Comparison of ENCODE assay signal across 2 cellular contexts in genomic region chr22:44999687-45000086, GRCh38.
TF ChIP-seq lines count a peak whose summit lies in the region.

No MANE protein-coding gene starts in this region.

TF ChIP-seq in HEK293, 187 proteins besides CTCF, POLR2A, EP300 and RAD21:
- TF ChIP-seq ZNF280D (tag by site-specific recombination; IDR thresholded peaks at IDR 0.05) = no peak
- TF ChIP-seq KLF7 (tag by site-specific recombination; IDR thresholded peaks at IDR 0.05; ENCODE audit: borderline replicate concordance) = no peak
- TF ChIP-seq SETDB1 (IDR thresholded peaks at IDR 0.05; ENCODE audit: insufficient read length, low read length) = no peak
- TF ChIP-seq ZNF791 (tag by site-specific recombination; IDR thresholded peaks at IDR 0.05) = no peak
- TF ChIP-seq GLIS1 (tag by site-specific recombination; IDR thresholded peaks at IDR 0.05) = peak; percentile 53; the same call in 1 of the 2 replicates
- TF ChIP-seq ZIC2 (tag by site-specific recombination; IDR thresholded peaks at IDR 0.05) = peak; percentile 75

TF ChIP-seq in WTC11, 78 proteins besides CTCF, POLR2A, EP300 and RAD21 (continued from another document):
- TF ChIP-seq MYBL2 (CRISPR knock-in tag; IDR thresholded peaks at IDR 0.05) (no peak), OVOL2 (CRISPR knock-in tag; IDR thresholded peaks at IDR 0.05; ENCODE audit: borderline replicate concordance) (no peak)
